ENCODE assay signal across 1 cellular context in the genomic region with DNA sequence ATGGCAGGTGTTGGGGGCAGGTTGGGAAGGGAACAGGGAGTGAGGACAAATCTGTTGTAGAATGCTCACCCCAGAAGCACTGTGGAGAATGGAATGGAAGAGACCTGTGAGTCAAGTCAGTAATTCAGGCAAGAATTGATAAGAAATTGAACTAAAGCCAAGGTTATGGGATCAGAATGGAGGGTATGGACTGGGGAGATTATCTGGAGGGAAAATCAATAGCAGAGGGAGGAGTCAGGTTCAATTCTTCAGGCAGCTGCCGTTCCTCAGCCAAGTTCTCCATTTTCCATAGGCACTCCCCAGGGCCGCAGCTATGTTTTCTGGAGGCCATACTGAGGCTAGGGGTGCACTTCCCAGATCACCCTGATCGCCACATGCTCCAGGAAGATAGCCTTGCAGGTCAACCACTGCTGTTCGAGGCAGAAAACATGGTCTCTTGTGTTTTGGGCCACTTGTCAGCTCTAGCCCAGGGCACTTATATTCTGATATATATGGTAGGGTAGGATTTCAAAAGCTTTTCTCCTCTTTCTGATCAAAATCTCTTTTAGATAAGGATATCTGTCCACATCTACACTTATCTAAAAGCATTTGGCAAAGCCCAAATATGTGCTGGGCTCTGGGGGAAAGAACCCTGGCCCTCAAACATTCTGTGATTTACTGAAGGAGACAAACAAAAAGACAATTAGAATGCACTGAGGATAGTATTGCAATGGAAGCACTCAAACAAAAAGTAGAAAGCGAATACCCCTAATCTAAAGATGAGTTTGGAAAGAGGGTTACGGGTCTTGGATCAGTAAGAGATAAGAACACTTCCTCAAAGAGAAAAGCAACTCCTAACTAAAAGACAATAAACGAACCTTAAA.
TF ChIP-seq lines count a peak whose summit lies in the region.

No MANE protein-coding gene starts in this region.

TF ChIP-seq in K562, 482 proteins besides CTCF, POLR2A, EP300 and RAD21 (continues in another document):
- TF ChIP-seq YY1 (IDR thresholded peaks at IDR 0.05; ENCODE audit: borderline replicate concordance in 1 of 3, control insufficient read depth in 1 of 3, extremely low read depth in 1 of 3, insufficient read depth in 3 of 3, insufficient read length in 1 of 3, insufficient replicate concordance in 2 of 3, low read depth in 1 of 3, low read length in 2 of 3) (peak in 1 of 3 experiments; percentile 40), ZNF695 (CRISPR knock-in tag; IDR thresholded peaks at IDR 0.05) (no peak), TCF3 (CRISPR knock-in tag; IDR thresholded peaks at IDR 0.05) (peak; percentile 70), SP2 (IDR thresholded peaks at IDR 0.05; ENCODE audit: extremely low read depth, low read depth, low read length, poor library complexity, severe bottlenecking) (no peak), BRCA1 (IDR thresholded peaks at IDR 0.05) (no peak), BRCA1 (CRISPR knock-in tag; IDR thresholded peaks at IDR 0.05) (no peak), SIN3B (IDR thresholded peaks at IDR 0.05; ENCODE audit: low read depth) (no peak), ZNF316 (IDR thresholded peaks at IDR 0.05) (0 out of 2 replicates have a peak, but pooled peaks have one; percentile 18), KAT7 (CRISPR knock-in tag; IDR thresholded peaks at IDR 0.05; ENCODE audit: borderline replicate concordance) (no peak), PML (IDR thresholded peaks at IDR 0.05; ENCODE audit: low read length) (no peak), CCNT2 (IDR thresholded peaks at IDR 0.05; ENCODE audit: borderline replicate concordance, extremely low read depth, insufficient read length, low read depth, low read length) (no peak), LARP7 (IDR thresholded peaks at IDR 0.05) (no peak), U2AF2 (optimal IDR thresholded peaks at IDR 0.05; ENCODE audit: low read depth, low read length) (no peak), TARDBP (IDR thresholded peaks at IDR 0.05) (no peak), MCM2 (IDR thresholded peaks at IDR 0.05; ENCODE audit: low read depth) (no peak), ARID1B (IDR thresholded peaks at IDR 0.05) (0 out of 2 replicates have a peak, but pooled peaks have one; percentile 32), ETV5 (CRISPR knock-in tag; IDR thresholded peaks at IDR 0.05; ENCODE audit: low read depth) (no peak), SP1 (CRISPR knock-in tag; IDR thresholded peaks at IDR 0.05) (0 out of 2 replicates have a peak, but pooled peaks have one; percentile 48), FOXM1 (IDR thresholded peaks at IDR 0.05; ENCODE audit: low read depth) (no peak), FOXM1 (CRISPR knock-in tag; IDR thresholded peaks at IDR 0.05; ENCODE audit: low read depth) (no peak), PHF21A (IDR thresholded peaks at IDR 0.05; ENCODE audit: borderline replicate concordance, low read depth) (no peak), CBFA2T2 (conservative IDR thresholded peaks at IDR 0.05) (peak; percentile 28; the same call in 1 of the 2 replicates), LCOR (CRISPR knock-in tag; IDR thresholded peaks at IDR 0.05) (0 out of 2 replicates have a peak, but pooled peaks have one; percentile 44), CBFA2T3 (IDR thresholded peaks at IDR 0.05) (peak; percentile 65), JUNB (CRISPR knock-in tag; conservative IDR thresholded peaks at IDR 0.05) (no peak), TAL1 (IDR thresholded peaks at IDR 0.05) (peak; percentile 20; the same call in 1 of the 2 replicates), IRF2 (CRISPR knock-in tag; IDR thresholded peaks at IDR 0.05) (no peak), L3MBTL2 (IDR thresholded peaks at IDR 0.05) (peak; percentile 77), ELF1 (tag; IDR thresholded peaks at IDR 0.05) (no peak)
- TF ChIP-seq, protein P1, sequence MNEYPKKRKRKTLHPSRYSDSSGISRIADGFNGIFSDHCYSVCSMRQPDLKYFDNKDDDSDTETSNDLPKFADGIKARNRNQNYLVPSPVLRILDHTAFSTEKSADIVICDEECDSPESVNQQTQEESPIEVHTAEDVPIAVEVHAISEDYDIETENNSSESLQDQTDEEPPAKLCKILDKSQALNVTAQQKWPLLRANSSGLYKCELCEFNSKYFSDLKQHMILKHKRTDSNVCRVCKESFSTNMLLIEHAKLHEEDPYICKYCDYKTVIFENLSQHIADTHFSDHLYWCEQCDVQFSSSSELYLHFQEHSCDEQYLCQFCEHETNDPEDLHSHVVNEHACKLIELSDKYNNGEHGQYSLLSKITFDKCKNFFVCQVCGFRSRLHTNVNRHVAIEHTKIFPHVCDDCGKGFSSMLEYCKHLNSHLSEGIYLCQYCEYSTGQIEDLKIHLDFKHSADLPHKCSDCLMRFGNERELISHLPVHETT (CRISPR knock-in tag; conservative IDR thresholded peaks at IDR 0.05 in 1 of 2, IDR thresholded peaks at IDR 0.05 in 1 of 2), result no peak
- TF ChIP-seq, protein P2, sequence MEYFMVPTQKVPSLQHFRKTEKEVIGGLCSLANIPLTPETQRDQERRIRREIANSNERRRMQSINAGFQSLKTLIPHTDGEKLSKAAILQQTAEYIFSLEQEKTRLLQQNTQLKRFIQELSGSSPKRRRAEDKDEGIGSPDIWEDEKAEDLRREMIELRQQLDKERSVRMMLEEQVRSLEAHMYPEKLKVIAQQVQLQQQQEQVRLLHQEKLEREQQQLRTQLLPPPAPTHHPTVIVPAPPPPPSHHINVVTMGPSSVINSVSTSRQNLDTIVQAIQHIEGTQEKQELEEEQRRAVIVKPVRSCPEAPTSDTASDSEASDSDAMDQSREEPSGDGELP (CRISPR knock-in tag; IDR thresholded peaks at IDR 0.05; ENCODE audit: borderline replicate concordance), result 0 out of 2 replicates have a peak, but pooled peaks have one; percentile 15
- TF ChIP-seq, protein P3, sequence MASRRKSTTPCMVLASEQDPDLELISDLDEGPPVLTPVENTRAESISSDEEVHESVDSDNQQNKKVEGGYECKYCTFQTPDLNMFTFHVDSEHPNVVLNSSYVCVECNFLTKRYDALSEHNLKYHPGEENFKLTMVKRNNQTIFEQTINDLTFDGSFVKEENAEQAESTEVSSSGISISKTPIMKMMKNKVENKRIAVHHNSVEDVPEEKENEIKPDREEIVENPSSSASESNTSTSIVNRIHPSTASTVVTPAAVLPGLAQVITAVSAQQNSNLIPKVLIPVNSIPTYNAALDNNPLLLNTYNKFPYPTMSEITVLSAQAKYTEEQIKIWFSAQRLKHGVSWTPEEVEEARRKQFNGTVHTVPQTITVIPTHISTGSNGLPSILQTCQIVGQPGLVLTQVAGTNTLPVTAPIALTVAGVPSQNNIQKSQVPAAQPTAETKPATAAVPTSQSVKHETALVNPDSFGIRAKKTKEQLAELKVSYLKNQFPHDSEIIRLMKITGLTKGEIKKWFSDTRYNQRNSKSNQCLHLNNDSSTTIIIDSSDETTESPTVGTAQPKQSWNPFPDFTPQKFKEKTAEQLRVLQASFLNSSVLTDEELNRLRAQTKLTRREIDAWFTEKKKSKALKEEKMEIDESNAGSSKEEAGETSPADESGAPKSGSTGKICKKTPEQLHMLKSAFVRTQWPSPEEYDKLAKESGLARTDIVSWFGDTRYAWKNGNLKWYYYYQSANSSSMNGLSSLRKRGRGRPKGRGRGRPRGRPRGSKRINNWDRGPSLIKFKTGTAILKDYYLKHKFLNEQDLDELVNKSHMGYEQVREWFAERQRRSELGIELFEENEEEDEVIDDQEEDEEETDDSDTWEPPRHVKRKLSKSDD (conservative IDR thresholded peaks at IDR 0.05; ENCODE audit: low read length), result no peak
- TF ChIP-seq, protein P4, sequence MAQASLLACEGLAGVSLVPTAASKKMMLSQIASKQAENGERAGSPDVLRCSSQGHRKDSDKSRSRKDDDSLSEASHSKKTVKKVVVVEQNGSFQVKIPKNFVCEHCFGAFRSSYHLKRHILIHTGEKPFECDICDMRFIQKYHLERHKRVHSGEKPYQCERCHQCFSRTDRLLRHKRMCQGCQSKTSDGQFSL (CRISPR knock-in tag; IDR thresholded peaks at IDR 0.05), result no peak
- TF ChIP-seq, protein P4 (tag; IDR thresholded peaks at IDR 0.05), result no peak
- TF ChIP-seq, protein P5, sequence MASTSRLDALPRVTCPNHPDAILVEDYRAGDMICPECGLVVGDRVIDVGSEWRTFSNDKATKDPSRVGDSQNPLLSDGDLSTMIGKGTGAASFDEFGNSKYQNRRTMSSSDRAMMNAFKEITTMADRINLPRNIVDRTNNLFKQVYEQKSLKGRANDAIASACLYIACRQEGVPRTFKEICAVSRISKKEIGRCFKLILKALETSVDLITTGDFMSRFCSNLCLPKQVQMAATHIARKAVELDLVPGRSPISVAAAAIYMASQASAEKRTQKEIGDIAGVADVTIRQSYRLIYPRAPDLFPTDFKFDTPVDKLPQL (IDR thresholded peaks at IDR 0.05; ENCODE audit: extremely low read depth, insufficient read length), result no peak
- TF ChIP-seq, protein P6, sequence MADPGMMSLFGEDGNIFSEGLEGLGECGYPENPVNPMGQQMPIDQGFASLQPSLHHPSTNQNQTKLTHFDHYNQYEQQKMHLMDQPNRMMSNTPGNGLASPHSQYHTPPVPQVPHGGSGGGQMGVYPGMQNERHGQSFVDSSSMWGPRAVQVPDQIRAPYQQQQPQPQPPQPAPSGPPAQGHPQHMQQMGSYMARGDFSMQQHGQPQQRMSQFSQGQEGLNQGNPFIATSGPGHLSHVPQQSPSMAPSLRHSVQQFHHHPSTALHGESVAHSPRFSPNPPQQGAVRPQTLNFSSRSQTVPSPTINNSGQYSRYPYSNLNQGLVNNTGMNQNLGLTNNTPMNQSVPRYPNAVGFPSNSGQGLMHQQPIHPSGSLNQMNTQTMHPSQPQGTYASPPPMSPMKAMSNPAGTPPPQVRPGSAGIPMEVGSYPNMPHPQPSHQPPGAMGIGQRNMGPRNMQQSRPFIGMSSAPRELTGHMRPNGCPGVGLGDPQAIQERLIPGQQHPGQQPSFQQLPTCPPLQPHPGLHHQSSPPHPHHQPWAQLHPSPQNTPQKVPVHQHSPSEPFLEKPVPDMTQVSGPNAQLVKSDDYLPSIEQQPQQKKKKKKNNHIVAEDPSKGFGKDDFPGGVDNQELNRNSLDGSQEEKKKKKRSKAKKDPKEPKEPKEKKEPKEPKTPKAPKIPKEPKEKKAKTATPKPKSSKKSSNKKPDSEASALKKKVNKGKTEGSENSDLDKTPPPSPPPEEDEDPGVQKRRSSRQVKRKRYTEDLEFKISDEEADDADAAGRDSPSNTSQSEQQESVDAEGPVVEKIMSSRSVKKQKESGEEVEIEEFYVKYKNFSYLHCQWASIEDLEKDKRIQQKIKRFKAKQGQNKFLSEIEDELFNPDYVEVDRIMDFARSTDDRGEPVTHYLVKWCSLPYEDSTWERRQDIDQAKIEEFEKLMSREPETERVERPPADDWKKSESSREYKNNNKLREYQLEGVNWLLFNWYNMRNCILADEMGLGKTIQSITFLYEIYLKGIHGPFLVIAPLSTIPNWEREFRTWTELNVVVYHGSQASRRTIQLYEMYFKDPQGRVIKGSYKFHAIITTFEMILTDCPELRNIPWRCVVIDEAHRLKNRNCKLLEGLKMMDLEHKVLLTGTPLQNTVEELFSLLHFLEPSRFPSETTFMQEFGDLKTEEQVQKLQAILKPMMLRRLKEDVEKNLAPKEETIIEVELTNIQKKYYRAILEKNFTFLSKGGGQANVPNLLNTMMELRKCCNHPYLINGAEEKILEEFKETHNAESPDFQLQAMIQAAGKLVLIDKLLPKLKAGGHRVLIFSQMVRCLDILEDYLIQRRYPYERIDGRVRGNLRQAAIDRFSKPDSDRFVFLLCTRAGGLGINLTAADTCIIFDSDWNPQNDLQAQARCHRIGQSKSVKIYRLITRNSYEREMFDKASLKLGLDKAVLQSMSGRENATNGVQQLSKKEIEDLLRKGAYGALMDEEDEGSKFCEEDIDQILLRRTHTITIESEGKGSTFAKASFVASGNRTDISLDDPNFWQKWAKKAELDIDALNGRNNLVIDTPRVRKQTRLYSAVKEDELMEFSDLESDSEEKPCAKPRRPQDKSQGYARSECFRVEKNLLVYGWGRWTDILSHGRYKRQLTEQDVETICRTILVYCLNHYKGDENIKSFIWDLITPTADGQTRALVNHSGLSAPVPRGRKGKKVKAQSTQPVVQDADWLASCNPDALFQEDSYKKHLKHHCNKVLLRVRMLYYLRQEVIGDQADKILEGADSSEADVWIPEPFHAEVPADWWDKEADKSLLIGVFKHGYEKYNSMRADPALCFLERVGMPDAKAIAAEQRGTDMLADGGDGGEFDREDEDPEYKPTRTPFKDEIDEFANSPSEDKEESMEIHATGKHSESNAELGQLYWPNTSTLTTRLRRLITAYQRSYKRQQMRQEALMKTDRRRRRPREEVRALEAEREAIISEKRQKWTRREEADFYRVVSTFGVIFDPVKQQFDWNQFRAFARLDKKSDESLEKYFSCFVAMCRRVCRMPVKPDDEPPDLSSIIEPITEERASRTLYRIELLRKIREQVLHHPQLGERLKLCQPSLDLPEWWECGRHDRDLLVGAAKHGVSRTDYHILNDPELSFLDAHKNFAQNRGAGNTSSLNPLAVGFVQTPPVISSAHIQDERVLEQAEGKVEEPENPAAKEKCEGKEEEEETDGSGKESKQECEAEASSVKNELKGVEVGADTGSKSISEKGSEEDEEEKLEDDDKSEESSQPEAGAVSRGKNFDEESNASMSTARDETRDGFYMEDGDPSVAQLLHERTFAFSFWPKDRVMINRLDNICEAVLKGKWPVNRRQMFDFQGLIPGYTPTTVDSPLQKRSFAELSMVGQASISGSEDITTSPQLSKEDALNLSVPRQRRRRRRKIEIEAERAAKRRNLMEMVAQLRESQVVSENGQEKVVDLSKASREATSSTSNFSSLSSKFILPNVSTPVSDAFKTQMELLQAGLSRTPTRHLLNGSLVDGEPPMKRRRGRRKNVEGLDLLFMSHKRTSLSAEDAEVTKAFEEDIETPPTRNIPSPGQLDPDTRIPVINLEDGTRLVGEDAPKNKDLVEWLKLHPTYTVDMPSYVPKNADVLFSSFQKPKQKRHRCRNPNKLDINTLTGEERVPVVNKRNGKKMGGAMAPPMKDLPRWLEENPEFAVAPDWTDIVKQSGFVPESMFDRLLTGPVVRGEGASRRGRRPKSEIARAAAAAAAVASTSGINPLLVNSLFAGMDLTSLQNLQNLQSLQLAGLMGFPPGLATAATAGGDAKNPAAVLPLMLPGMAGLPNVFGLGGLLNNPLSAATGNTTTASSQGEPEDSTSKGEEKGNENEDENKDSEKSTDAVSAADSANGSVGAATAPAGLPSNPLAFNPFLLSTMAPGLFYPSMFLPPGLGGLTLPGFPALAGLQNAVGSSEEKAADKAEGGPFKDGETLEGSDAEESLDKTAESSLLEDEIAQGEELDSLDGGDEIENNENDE (IDR thresholded peaks at IDR 0.05; ENCODE audit: low read depth, low read length), result peak; percentile 95
- TF ChIP-seq, protein P7, sequence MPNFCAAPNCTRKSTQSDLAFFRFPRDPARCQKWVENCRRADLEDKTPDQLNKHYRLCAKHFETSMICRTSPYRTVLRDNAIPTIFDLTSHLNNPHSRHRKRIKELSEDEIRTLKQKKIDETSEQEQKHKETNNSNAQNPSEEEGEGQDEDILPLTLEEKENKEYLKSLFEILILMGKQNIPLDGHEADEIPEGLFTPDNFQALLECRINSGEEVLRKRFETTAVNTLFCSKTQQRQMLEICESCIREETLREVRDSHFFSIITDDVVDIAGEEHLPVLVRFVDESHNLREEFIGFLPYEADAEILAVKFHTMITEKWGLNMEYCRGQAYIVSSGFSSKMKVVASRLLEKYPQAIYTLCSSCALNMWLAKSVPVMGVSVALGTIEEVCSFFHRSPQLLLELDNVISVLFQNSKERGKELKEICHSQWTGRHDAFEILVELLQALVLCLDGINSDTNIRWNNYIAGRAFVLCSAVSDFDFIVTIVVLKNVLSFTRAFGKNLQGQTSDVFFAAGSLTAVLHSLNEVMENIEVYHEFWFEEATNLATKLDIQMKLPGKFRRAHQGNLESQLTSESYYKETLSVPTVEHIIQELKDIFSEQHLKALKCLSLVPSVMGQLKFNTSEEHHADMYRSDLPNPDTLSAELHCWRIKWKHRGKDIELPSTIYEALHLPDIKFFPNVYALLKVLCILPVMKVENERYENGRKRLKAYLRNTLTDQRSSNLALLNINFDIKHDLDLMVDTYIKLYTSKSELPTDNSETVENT (CRISPR knock-in tag; IDR thresholded peaks at IDR 0.05), result no peak
